In genomic region chr17:73773702-73774101, GRCh38 we compare ENCODE assay signal across 16 cellular contexts.
"Had no signal": no experiment of that assay in that cellular context is flagged by ENCODE, and none has a peak within 500 bp of the region (broad histone marks: within the 10 kb centered on the region; RNA-seq: fewer than 3 reads in every experiment).

No MANE protein-coding gene starts in this region.

- H3K4me3 Mint-ChIP-seq: activated CD4-positive, alpha-beta T cell treated with anti-CD3 and anti-CD28 coated beads, Interleukin-2, amount 10 ng/mL, durations not matched to agents 24 days and 14 days; activated naive CD4-positive, alpha-beta T cell treated with anti-CD3 and anti-CD28 coated beads, Interleukin-2, amount 50 U/mL, for 24 hours; mesothelial cell of epicardium; neural crest cell; stimulated activated naive CD8-positive, alpha-beta T cell treated with anti-CD3 and anti-CD28 coated beads, Interleukin-15, Interleukin-2, amounts not matched to agents 100 ng/mL and 50 ng/mL, for 24 hours; type B pancreatic cell; WTC11 had no signal

- H3K27me3 Mint-ChIP-seq: activated naive CD4-positive, alpha-beta T cell treated with anti-CD3 and anti-CD28 coated beads, Interleukin-2, amount 50 U/mL, for 24 hours; stimulated activated naive CD8-positive, alpha-beta T cell treated with anti-CD3 and anti-CD28 coated beads, Interleukin-15, Interleukin-2, amounts not matched to agents 100 ng/mL and 50 ng/mL, for 24 hours had no signal

- DNase-seq: activated CD4-positive, alpha-beta T cell treated with anti-CD3 and anti-CD28 coated beads, Interleukin-2, amount 10 ng/mL, durations not matched to agents 24 days and 14 days; adrenal gland; islet precursor cell had no signal

- H3K36me3 Mint-ChIP-seq: activated naive CD4-positive, alpha-beta T cell treated with anti-CD3 and anti-CD28 coated beads, Interleukin-2, amount 50 U/mL, for 24 hours; mesothelial cell of epicardium; type B pancreatic cell had no signal

- H3K36me3 ChIP-seq: adrenal gland, cardiac muscle cell had no signal

- H3K4me1 Mint-ChIP-seq: activated CD4-positive, alpha-beta T cell treated with anti-CD3 and anti-CD28 coated beads, Interleukin-2, amount 10 ng/mL, durations not matched to agents 24 days and 14 days; activated naive CD4-positive, alpha-beta T cell treated with anti-CD3 and anti-CD28 coated beads, Interleukin-2, amount 50 U/mL, for 24 hours; WTC11 had no signal

- H3K9me3 Mint-ChIP-seq: activated CD4-positive, alpha-beta T cell treated with anti-CD3 and anti-CD28 coated beads, Interleukin-2, amount 10 ng/mL, durations not matched to agents 24 days and 14 days; activated naive CD4-positive, alpha-beta T cell treated with anti-CD3 and anti-CD28 coated beads, Interleukin-2, amount 50 U/mL, for 24 hours; activated T-helper 2 cell treated with anti-CD3 and anti-CD28 coated beads, Interferon-gamma antibody, Interleukin-2, Interleukin-4, amounts not matched to agents 10 μg/mL and 5 μg/mL and 100 μg/mL, durations not matched to agents 14 hours and 24 hours and 36 hours; mesothelial cell of epicardium; neural crest cell; stimulated activated naive CD8-positive, alpha-beta T cell treated with anti-CD3 and anti-CD28 coated beads, Interleukin-15, Interleukin-2, amounts not matched to agents 100 ng/mL and 50 ng/mL, for 24 hours; type B pancreatic cell had no signal

- H3K4me3 ChIP-seq: adrenal gland, cardiac muscle cell, hepatocyte, lung had no signal

- H3K9me3 ChIP-seq: adrenal gland had no signal

- ATAC-seq: sciatic nerve, WTC11 had no signal

- H3K27ac ChIP-seq: adrenal gland, cardiac muscle cell, epithelial cell of prostate, hepatocyte had no signal

- H3K27ac Mint-ChIP-seq: activated CD4-positive, alpha-beta T cell treated with anti-CD3 and anti-CD28 coated beads, Interleukin-2, amount 10 ng/mL, durations not matched to agents 24 days and 14 days; activated naive CD4-positive, alpha-beta T cell treated with anti-CD3 and anti-CD28 coated beads, Interleukin-2, amount 50 U/mL, for 24 hours; activated T-helper 2 cell treated with anti-CD3 and anti-CD28 coated beads, Interferon-gamma antibody, Interleukin-2, Interleukin-4, amounts not matched to agents 10 μg/mL and 5 μg/mL and 100 μg/mL, durations not matched to agents 14 hours and 24 hours and 36 hours; mesothelial cell of epicardium; stimulated activated naive CD8-positive, alpha-beta T cell treated with anti-CD3 and anti-CD28 coated beads, Interleukin-15, Interleukin-2, amounts not matched to agents 100 ng/mL and 50 ng/mL, for 24 hours; type B pancreatic cell; WTC11 had no signal

- H3K27me3 ChIP-seq: adrenal gland, cardiac muscle cell, hepatocyte had no signal

- FAIRE-seq: TTC549 had no signal
